Comparison of ENCODE assay signal across 9 cellular contexts in genomic region chr1:164588388-164589341, GRCh38. TPM values are rescaled to one million over a fixed set of nuclear protein-coding genes. Genes with fewer than 3 reads are reported as not detected.
DNase-seq lines count a peak whose midpoint lies in the region; ATAC-seq, FAIRE-seq and TF ChIP-seq lines count a peak whose summit lies in the region.
"Had no signal": no experiment of that assay in that cellular context is flagged by ENCODE, and none has a peak within 500 bp of the region (broad histone marks: within the 10 kb centered on the region; RNA-seq: fewer than 3 reads in every experiment).

No MANE protein-coding gene starts in this region.

- no peak for TF ChIP-seq EP300 in A549 (IDR thresholded peaks at IDR 0.05)

- H3K27ac ChIP-seq in A549 (peak overlapping the region; percentile 69 to 86), muscle layer of duodenum (ENCODE audit: low read length) (peak overlapping the region; percentile 63), foreskin keratinocyte (no peak overlapping the region)

- H3K4me3 Mint-ChIP-seq in endothelial cell (ENCODE audit: unreplicated experiment) = no peak overlapping the region
- H3K4me3 Mint-ChIP-seq: activated naive CD8-positive, alpha-beta T cell had no signal

- H3K27me3 Mint-ChIP-seq in endothelial cell (ENCODE audit: unreplicated experiment) = peaks cover 3% of the 10 kb centered on the region

- H3K4me1 ChIP-seq in A549 (peaks cover 67% of the 10 kb centered on the region), muscle layer of duodenum (ENCODE audit: control insufficient read depth in 1 of 2, insufficient read depth in 2 of 2, low read length in 2 of 2) (peaks cover 19 to 80% of the 10 kb centered on the region in 2 donors), foreskin keratinocyte (peaks cover 7% of the 10 kb centered on the region)

- ATAC-seq in A549 = peak in 1 of 2 experiments; percentile 71; a peak in 3 of 6 replicates
- no peak for ATAC-seq in foreskin keratinocyte

- H3K4me1 Mint-ChIP-seq in endothelial cell (ENCODE audit: unreplicated experiment) = peaks cover 20% of the 10 kb centered on the region

- H3K36me3 Mint-ChIP-seq in endothelial cell (ENCODE audit: low read depth, unreplicated experiment) = peaks cover 6% of the 10 kb centered on the region
- H3K36me3 Mint-ChIP-seq: activated naive CD8-positive, alpha-beta T cell had no signal

- H3K27me3 ChIP-seq in muscle layer of duodenum (ENCODE audit: low read depth, low read length) (no peaks in the 10 kb centered on the region), foreskin keratinocyte (no peaks in the 10 kb centered on the region)

- no peak overlapping the region for H3K27ac Mint-ChIP-seq in endothelial cell (ENCODE audit: unreplicated experiment)
- H3K27ac Mint-ChIP-seq: activated naive CD8-positive, alpha-beta T cell had no signal

- H3K9me3 ChIP-seq in A549 = no peaks in the 10 kb centered on the region
- no peaks in the 10 kb centered on the region for H3K9me3 ChIP-seq in muscle layer of duodenum (ENCODE audit: control insufficient read depth in 1 of 2, low read length in 2 of 2)

- H3K4me2 ChIP-seq in A549 = peak overlapping the region; percentile 75

- POLR2A ChIA-PET in A549 (lab: Yijun Ruan, JAX) = interaction anchor here (0.5 kb wide), 1 partner anchor 46 kb away, joined by 3 read pairs; no protein-coding TSS in a partner anchor

- peak overlapping the region; percentile 20; the same call in 1 of the 3 replicates for H3K4me3 ChIP-seq in A549
- peak overlapping the region; percentile 28 to 47 for H3K4me3 ChIP-seq in muscle layer of duodenum (ENCODE audit: low read depth in 1 of 2, low read length in 2 of 2)

- TF ChIP-seq RAD21 in A549 (conservative IDR thresholded peaks at IDR 0.05 in 1 of 2, IDR thresholded peaks at IDR 0.05 in 1 of 2) = no peak

- DNase-seq in A549 (ENCODE audit: low read depth in 1 of 2, low spot score in 1 of 2) (peak in 1 of 2 experiments; percentile 60), NCI-H1694 (lab: John Stamatoyannopoulos, UW) (peak; percentile 77), endothelial cell (ENCODE audit: low spot score) (peak; percentile 16), LoVo (ENCODE audit: low spot score) (no peak), foreskin keratinocyte (no peak), G401 (ENCODE audit: low spot score) (no peak)
- no peak for DNase-seq in stimulated activated CD8-positive, alpha-beta memory T cell treated with anti-CD3 and anti-CD28 coated beads, Interleukin-4, amount 100 ng/mL, for 48 hours

- no peak for TF ChIP-seq POLR2A in A549 (IDR thresholded peaks at IDR 0.05; ENCODE audit: low read length)

- 29% methylated on average over 19 of the region's 19 CpGs for WGBS in A549 (ENCODE audit: missing lambda C conversion rate)

- no peaks in the 10 kb centered on the region for H3K9me3 Mint-ChIP-seq in endothelial cell (ENCODE audit: unreplicated experiment)

- no peaks in the 10 kb centered on the region for H3K36me3 ChIP-seq in muscle layer of duodenum (ENCODE audit: control insufficient read depth in 1 of 2, insufficient read depth in 2 of 2, low read length in 2 of 2)

- TF ChIP-seq CTCF in A549 (IDR thresholded peaks at IDR 0.05) = no peak
- TF ChIP-seq CTCF in endothelial cell (IDR thresholded peaks at IDR 0.05; ENCODE audit: unreplicated experiment) = no peak
- no peak for TF ChIP-seq CTCF in foreskin keratinocyte (conservative IDR thresholded peaks at IDR 0.05)

- no peak for FAIRE-seq in A549 (lab: Jason Lieb, UNC)

- in situ Hi-C loops in G401 (cut with HindIII; ENCODE audit: low sequenced_read_pairs) = no loop called here

- CTCF ChIA-PET in A549 (lab: Yijun Ruan, JAX) = interaction anchor here (0.6 kb wide), 2 partner anchors 18 to 65 kb away, joined by 4 read pairs; no protein-coding TSS in a partner anchor

TF ChIP-seq in A549, 52 proteins besides CTCF, POLR2A, EP300 and RAD21:
- TF ChIP-seq BHLHE40 (IDR thresholded peaks at IDR 0.05; ENCODE audit: low read depth, low read length) (no peak), ZSCAN20 (CRISPR knock-in tag; IDR thresholded peaks at IDR 0.05) (no peak), BCL3 (IDR thresholded peaks at IDR 0.05) (no peak)

RNA-seq across cellular contexts. Expression of gene PBX1, which starts 29.7 kb away (rescaled TPM):
- polyA plus RNA-seq in A549 (2011; rRNA removed) = 61.5 and 62.8 TPM in 2 replicates
- 32.7 and 37.4 TPM in 2 replicates for polyA plus RNA-seq in A549 (2012; cell fraction: cytosol; rRNA removed)
- polyA plus RNA-seq in A549 (2012; cell fraction: nucleus; rRNA removed) = 28.1 and 30.0 TPM in 2 replicates
- polyA plus RNA-seq in A549 (2017; fragmentation: RNase III; extraction: RNeasy Plus Mini Kit Qiagen cat#74134 plus additional on column Dnase treatment) = 46.5 to 53.4 TPM (median 47.8 TPM) in 3 replicates
- 101 and 102 TPM in 2 replicates for polyA minus RNA-seq in A549 (2011; rRNA and poly(A)+ RNA removed)
- 44.2 TPM for total RNA-seq in endothelial cell (ENCODE audit: unreplicated experiment)
- total RNA-seq in foreskin keratinocyte = 2.8 and 3.3 TPM in 2 replicates
- polyA plus RNA-seq in foreskin keratinocyte = 1.1 and 1.3 TPM in 2 replicates
- not detected in 2 replicates for total RNA-seq in G401 (2014; rRNA removed; shearing (Covaris generic))

Comparison
In these comparisons a context has a peak if more than half of its experiments do, and no peak if none do; other contexts are left out.
1. DNase-seq: peak in NCI-H1694 (single experiment) and endothelial cell (single experiment); none in LoVo (single experiment), foreskin keratinocyte (0 of 2), G401 (single experiment) and stimulated activated CD8-positive, alpha-beta memory T cell treated with anti-CD3 and anti-CD28 coated beads, Interleukin-4, amount 100 ng/mL, for 48 hours (single experiment).
2. RNA of gene PBX1, which starts 29.7 kb away (total RNA-seq): 44.2 TPM in endothelial cell (single experiment); 2.8 to 3.3 TPM in foreskin keratinocyte and not detected in G401; every median in the first group is over 10 times any median in the second.